ENCODE assay signal across 1 cellular context in the genomic region with DNA sequence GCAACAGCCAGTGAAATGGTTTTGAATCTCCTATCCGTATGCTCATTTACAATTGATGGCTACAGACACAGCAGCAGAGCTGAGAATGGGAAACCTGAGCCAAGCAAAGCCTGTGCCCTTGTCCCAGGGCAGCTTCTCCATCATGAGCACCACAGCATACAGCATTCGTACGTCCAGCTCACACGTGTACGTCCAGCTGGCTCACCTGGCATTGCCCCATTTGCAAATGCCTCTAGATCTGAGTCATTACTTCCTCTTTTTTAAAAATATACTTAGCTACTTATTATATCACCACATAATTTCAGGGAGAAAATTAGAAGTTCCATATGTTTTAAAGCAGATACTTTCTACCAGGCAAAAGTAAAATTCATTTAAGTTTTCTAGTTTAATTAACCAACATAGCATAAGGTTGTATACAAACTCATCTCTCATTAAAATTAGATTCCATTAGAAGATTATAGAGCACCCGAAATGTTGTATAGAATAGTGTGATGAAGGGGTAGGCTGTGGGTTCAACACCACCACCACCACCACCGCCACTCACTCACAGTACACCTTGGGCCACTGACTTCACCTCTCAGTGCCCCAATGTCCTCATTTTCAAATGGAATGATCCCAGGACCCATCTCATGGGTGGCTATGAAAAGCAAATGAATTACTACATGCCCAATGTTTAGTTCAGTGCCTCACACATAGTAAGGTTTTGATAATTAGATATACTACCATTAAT.
TF ChIP-seq lines count a peak whose summit lies in the region.

No MANE protein-coding gene starts in this region.

TF ChIP-seq in HEK293T, 16 proteins besides CTCF, POLR2A, EP300 and RAD21:
- TF ChIP-seq SP1 (IDR thresholded peaks at IDR 0.05), result no peak
- no peak for TF ChIP-seq TARDBP (IDR thresholded peaks at IDR 0.05)
- no peak for TF ChIP-seq FOXA1 (IDR thresholded peaks at IDR 0.05)
- TF ChIP-seq CTBP1 (IDR thresholded peaks at IDR 0.05; ENCODE audit: borderline replicate concordance), result no peak
- no peak for TF ChIP-seq BHLHE40 (IDR thresholded peaks at IDR 0.05; ENCODE audit: borderline replicate concordance)
- no peak for TF ChIP-seq NFRKB (IDR thresholded peaks at IDR 0.05)
- TF ChIP-seq ELF4 (IDR thresholded peaks at IDR 0.05), result no peak
- no peak for TF ChIP-seq SUZ12 (IDR thresholded peaks at IDR 0.05)
- TF ChIP-seq, protein P1, sequence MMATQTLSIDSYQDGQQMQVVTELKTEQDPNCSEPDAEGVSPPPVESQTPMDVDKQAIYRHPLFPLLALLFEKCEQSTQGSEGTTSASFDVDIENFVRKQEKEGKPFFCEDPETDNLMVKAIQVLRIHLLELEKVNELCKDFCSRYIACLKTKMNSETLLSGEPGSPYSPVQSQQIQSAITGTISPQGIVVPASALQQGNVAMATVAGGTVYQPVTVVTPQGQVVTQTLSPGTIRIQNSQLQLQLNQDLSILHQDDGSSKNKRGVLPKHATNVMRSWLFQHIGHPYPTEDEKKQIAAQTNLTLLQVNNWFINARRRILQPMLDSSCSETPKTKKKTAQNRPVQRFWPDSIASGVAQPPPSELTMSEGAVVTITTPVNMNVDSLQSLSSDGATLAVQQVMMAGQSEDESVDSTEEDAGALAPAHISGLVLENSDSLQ (IDR thresholded peaks at IDR 0.05), result no peak
- TF ChIP-seq FOXM1 (IDR thresholded peaks at IDR 0.05; ENCODE audit: borderline replicate concordance), result no peak
- no peak for TF ChIP-seq LEF1 (IDR thresholded peaks at IDR 0.05; ENCODE audit: borderline replicate concordance)
- TF ChIP-seq FOXK2 (IDR thresholded peaks at IDR 0.05), result no peak
- no peak for TF ChIP-seq L3MBTL2 (conservative IDR thresholded peaks at IDR 0.05)
- no peak for TF ChIP-seq ARNT (IDR thresholded peaks at IDR 0.05)
- TF ChIP-seq HDGF (IDR thresholded peaks at IDR 0.05; ENCODE audit: borderline replicate concordance), result no peak
- no peak for TF ChIP-seq ZNF384 (IDR thresholded peaks at IDR 0.05)
